In the genomic region with DNA sequence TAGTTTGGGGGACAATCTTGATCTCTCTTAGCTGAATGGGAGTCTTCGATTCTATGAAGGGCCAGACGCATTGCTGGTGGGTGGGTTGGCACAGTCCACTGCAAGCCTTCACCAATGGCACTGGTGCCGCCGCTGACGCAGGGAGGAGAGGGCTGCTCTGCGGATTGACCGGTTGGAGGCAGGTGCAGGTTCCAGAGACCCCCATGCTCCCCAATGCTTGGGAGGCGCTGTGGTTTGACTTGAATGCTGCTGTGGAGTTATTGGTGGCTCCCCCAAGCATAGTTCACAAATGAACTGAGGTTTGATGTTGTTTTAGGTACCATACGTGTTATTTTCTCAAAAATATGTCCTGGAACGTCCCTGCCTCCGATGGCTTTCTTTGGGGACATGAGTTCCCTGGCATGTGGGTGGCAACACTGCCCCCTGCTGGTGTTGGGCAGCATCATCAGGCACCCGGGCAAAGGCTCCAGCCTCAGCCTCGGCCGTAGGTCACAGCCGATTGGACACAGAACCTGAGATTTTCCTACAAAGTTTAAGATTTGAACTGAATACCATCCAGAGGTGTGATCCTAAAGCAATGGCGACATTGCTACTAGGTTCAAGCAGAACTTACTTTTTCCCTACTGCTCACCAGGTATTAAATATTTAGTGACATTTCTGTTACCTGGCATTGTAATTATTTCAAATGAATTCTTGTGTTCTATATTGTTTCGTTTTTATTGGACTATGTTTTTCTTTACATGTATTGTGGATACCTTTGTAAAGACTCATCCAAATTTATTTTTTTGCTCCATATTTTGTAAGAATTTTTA, we compare ENCODE assay signal across 1 cellular context.
A peak's percentile ranks its signal among the peaks of the same experiment; 100 is the strongest.
TF ChIP-seq lines count a peak whose summit lies in the region.

No MANE protein-coding gene starts in this region.

TF ChIP-seq in HepG2, 621 proteins besides CTCF, POLR2A, EP300 and RAD21 (continued from another document and continues in another):
- TF ChIP-seq TEAD3 (CRISPR knock-in tag; optimal IDR thresholded peaks at IDR 0.05; ENCODE audit: borderline replicate concordance) (peak; percentile 80), HMGXB4 (CRISPR knock-in tag; IDR thresholded peaks at IDR 0.05; ENCODE audit: borderline replicate concordance in 1 of 2, low read depth in 1 of 2) (peak; percentile 23 to 77; a peak in 1 of 4 replicates), RXRB (CRISPR knock-in tag; IDR thresholded peaks at IDR 0.05; ENCODE audit: borderline replicate concordance) (0 out of 2 replicates have a peak, but pooled peaks have one; percentile 23), SAP130 (CRISPR knock-in tag; IDR thresholded peaks at IDR 0.05; ENCODE audit: low read depth) (0 out of 2 replicates have a peak, but pooled peaks have one; percentile 34), SSRP1 (CRISPR knock-in tag; IDR thresholded peaks at IDR 0.05) (no peak), ZNF616 (CRISPR knock-in tag; IDR thresholded peaks at IDR 0.05; ENCODE audit: low read depth) (no peak), GABPA (IDR thresholded peaks at IDR 0.05; ENCODE audit: low read depth, low read length) (no peak), GABPA (CRISPR knock-in tag; IDR thresholded peaks at IDR 0.05; ENCODE audit: low read depth) (no peak), CEBPZ (IDR thresholded peaks at IDR 0.05; ENCODE audit: low read length) (no peak), MYC (CRISPR knock-in tag; IDR thresholded peaks at IDR 0.05; ENCODE audit: borderline replicate concordance) (peak; percentile 31; the same call in 1 of the 2 replicates), ZNF646 (CRISPR knock-in tag; IDR thresholded peaks at IDR 0.05) (no peak), XRCC5 (optimal IDR thresholded peaks at IDR 0.05; ENCODE audit: low read length) (peak; percentile 62), KDM5B (CRISPR knock-in tag; IDR thresholded peaks at IDR 0.05; ENCODE audit: borderline replicate concordance) (peak; percentile 48; the same call in 1 of the 2 replicates), KDM2A (CRISPR knock-in tag; IDR thresholded peaks at IDR 0.05; ENCODE audit: borderline replicate concordance, low read depth) (peak; percentile 60; the same call in 1 of the 2 replicates), SAFB2 (CRISPR knock-in tag; IDR thresholded peaks at IDR 0.05; ENCODE audit: borderline replicate concordance, low read depth) (no peak), NRL (CRISPR knock-in tag; IDR thresholded peaks at IDR 0.05; ENCODE audit: borderline replicate concordance) (no peak), ZNF44 (CRISPR knock-in tag; IDR thresholded peaks at IDR 0.05) (no peak), ZNF501 (CRISPR knock-in tag; IDR thresholded peaks at IDR 0.05) (peak; percentile 66), KLF16 (CRISPR knock-in tag; IDR thresholded peaks at IDR 0.05) (peak in 1 of 2 experiments; percentile 60; a peak in 1 of 4 replicates), ZNF331 (CRISPR knock-in tag; IDR thresholded peaks at IDR 0.05) (peak; percentile 46; the same call in 1 of the 2 replicates), ZNF451 (CRISPR knock-in tag; IDR thresholded peaks at IDR 0.05) (no peak)
- TF ChIP-seq, protein P1, sequence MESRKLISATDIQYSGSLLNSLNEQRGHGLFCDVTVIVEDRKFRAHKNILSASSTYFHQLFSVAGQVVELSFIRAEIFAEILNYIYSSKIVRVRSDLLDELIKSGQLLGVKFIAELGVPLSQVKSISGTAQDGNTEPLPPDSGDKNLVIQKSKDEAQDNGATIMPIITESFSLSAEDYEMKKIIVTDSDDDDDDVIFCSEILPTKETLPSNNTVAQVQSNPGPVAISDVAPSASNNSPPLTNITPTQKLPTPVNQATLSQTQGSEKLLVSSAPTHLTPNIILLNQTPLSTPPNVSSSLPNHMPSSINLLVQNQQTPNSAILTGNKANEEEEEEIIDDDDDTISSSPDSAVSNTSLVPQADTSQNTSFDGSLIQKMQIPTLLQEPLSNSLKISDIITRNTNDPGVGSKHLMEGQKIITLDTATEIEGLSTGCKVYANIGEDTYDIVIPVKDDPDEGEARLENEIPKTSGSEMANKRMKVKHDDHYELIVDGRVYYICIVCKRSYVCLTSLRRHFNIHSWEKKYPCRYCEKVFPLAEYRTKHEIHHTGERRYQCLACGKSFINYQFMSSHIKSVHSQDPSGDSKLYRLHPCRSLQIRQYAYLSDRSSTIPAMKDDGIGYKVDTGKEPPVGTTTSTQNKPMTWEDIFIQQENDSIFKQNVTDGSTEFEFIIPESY (CRISPR knock-in tag; IDR thresholded peaks at IDR 0.05): peak; percentile 30; the same call in 1 of the 2 replicates
- TF ChIP-seq, protein P2, sequence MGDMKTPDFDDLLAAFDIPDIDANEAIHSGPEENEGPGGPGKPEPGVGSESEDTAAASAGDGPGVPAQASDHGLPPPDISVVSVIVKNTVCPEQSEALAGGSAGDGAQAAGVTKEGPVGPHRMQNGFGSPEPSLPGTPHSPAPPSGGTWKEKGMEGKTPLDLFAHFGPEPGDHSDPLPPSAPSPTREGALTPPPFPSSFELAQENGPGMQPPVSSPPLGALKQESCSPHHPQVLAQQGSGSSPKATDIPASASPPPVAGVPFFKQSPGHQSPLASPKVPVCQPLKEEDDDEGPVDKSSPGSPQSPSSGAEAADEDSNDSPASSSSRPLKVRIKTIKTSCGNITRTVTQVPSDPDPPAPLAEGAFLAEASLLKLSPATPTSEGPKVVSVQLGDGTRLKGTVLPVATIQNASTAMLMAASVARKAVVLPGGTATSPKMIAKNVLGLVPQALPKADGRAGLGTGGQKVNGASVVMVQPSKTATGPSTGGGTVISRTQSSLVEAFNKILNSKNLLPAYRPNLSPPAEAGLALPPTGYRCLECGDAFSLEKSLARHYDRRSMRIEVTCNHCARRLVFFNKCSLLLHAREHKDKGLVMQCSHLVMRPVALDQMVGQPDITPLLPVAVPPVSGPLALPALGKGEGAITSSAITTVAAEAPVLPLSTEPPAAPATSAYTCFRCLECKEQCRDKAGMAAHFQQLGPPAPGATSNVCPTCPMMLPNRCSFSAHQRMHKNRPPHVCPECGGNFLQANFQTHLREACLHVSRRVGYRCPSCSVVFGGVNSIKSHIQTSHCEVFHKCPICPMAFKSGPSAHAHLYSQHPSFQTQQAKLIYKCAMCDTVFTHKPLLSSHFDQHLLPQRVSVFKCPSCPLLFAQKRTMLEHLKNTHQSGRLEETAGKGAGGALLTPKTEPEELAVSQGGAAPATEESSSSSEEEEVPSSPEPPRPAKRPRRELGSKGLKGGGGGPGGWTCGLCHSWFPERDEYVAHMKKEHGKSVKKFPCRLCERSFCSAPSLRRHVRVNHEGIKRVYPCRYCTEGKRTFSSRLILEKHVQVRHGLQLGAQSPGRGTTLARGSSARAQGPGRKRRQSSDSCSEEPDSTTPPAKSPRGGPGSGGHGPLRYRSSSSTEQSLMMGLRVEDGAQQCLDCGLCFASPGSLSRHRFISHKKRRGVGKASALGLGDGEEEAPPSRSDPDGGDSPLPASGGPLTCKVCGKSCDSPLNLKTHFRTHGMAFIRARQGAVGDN (CRISPR knock-in tag; IDR thresholded peaks at IDR 0.05): peak; percentile 26; the same call in 1 of the 2 replicates
- TF ChIP-seq, protein P3, sequence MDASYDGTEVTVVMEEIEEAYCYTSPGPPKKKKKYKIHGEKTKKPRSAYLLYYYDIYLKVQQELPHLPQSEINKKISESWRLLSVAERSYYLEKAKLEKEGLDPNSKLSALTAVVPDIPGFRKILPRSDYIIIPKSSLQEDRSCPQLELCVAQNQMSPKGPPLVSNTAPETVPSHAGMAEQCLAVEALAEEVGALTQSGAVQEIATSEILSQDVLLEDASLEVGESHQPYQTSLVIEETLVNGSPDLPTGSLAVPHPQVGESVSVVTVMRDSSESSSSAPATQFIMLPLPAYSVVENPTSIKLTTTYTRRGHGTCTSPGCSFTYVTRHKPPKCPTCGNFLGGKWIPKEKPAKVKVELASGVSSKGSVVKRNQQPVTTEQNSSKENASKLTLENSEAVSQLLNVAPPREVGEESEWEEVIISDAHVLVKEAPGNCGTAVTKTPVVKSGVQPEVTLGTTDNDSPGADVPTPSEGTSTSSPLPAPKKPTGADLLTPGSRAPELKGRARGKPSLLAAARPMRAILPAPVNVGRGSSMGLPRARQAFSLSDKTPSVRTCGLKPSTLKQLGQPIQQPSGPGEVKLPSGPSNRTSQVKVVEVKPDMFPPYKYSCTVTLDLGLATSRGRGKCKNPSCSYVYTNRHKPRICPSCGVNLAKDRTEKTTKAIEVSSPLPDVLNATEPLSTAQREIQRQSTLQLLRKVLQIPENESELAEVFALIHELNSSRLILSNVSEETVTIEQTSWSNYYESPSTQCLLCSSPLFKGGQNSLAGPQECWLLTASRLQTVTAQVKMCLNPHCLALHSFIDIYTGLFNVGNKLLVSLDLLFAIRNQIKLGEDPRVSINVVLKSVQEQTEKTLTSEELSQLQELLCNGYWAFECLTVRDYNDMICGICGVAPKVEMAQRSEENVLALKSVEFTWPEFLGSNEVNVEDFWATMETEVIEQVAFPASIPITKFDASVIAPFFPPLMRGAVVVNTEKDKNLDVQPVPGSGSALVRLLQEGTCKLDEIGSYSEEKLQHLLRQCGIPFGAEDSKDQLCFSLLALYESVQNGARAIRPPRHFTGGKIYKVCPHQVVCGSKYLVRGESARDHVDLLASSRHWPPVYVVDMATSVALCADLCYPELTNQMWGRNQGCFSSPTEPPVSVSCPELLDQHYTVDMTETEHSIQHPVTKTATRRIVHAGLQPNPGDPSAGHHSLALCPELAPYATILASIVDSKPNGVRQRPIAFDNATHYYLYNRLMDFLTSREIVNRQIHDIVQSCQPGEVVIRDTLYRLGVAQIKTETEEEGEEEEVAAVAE (CRISPR knock-in tag; IDR thresholded peaks at IDR 0.05; ENCODE audit: borderline replicate concordance): peak; percentile 61; the same call in 1 of the 2 replicates
